32 cellular contexts compared by ENCODE assay signal in the genomic region with DNA sequence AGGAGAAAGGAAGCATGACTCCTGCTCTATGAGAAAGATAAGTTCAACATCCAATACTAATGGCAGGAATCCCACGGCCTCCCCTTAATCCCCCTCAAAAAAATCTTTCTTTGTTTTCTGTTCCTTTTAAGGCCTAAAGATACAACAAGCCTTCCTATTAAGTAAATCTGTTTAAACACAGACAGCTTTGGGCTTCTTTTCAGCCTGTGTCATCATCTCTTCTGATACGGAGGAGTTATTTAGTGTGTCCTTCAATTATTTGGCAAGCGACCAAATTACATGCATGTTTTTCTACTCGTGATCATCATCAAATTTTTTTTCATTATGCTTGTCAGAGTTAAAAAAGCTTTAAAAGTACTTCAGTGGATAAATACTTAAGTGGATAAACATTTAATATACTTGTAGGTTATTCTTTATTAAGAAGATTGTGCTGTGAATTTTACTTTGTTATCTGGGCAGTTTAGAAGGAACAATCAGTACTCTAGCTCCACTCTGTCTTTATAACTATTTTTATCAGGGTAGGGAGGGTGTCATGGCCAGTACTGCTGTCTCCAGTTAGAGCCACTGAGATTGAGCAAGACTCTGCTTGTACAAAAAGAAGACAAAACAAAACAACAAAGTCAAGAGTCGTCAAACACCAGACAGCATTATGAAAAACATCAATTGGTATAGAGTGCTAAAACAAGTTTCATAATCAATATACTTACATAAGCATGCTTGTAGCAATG.
DNase-seq lines count a peak whose midpoint lies in the region; ATAC-seq, FAIRE-seq and TF ChIP-seq lines count a peak whose summit lies in the region.
"Had no signal": no experiment of that assay in that cellular context is flagged by ENCODE, and none has a peak within 500 bp of the region (broad histone marks: within the 10 kb centered on the region; RNA-seq: fewer than 3 reads in every experiment).

No MANE protein-coding gene starts in this region.

- H3K9ac ChIP-seq in SK-N-MC (ENCODE audit: insufficient read length): peak overlapping the region; percentile 3
- H3K9ac ChIP-seq: GM23248 had no signal

- FAIRE-seq in A549 (lab: Jason Lieb, UNC): peak; percentile 32
- FAIRE-seq: A204.1, bronchial epithelial cell, kidney had no signal

- no peak overlapping the region for H3K27ac ChIP-seq in A549
- H3K27ac ChIP-seq in SK-N-MC: peak overlapping the region; percentile 25; the same call in 1 of the 2 replicates
- peak overlapping the region in 11 of 12 donors; percentile 19 to 71 (median 46) for H3K27ac ChIP-seq in heart left ventricle
- H3K27ac ChIP-seq in ovary: peak overlapping the region in 1 of 2 donors; percentile 37
- H3K27ac ChIP-seq: colonic mucosa, GM23248 had no signal

- no peak for TF ChIP-seq CTCF in A549 (IDR thresholded peaks at IDR 0.05)
- TF ChIP-seq CTCF in heart left ventricle (IDR thresholded peaks at IDR 0.05): no peak
- TF ChIP-seq CTCF in ovary (IDR thresholded peaks at IDR 0.05): no peak
- TF ChIP-seq CTCF in GM13976 (IDR thresholded peaks at IDR 0.05; ENCODE audit: borderline replicate concordance, control extremely low read depth, extremely low read depth, insufficient read depth, missing control alignments): no peak

- WGBS in A549 (ENCODE audit: missing lambda C conversion rate): 5% methylated on average over 5 of the region's 5 CpGs
- WGBS in heart left ventricle, 4 donors: 15 to 25% (median 21%) methylated on average over 5 of the region's 5 CpGs
- 2 to 12% (median 3%) methylated on average over 5 of the region's 5 CpGs for WGBS in ovary, 3 donors

- H3K27me3 ChIP-seq in heart left ventricle: no peaks in the 10 kb centered on the region
- no peaks in the 10 kb centered on the region for H3K27me3 ChIP-seq in ovary
- H3K27me3 ChIP-seq: colonic mucosa had no signal

- H3K9me3 ChIP-seq in A549 (no peaks in the 10 kb centered on the region), SK-N-MC (ENCODE audit: low read depth, low read length) (no peaks in the 10 kb centered on the region), heart left ventricle (no peaks in the 10 kb centered on the region), ovary (no peaks in the 10 kb centered on the region)
- H3K9me3 ChIP-seq: colonic mucosa, mucosa of descending colon had no signal

- no peak for TF ChIP-seq POLR2A in A549 (IDR thresholded peaks at IDR 0.05; ENCODE audit: low read length)
- TF ChIP-seq POLR2A in heart left ventricle (IDR thresholded peaks at IDR 0.05): no peak
- TF ChIP-seq POLR2A in ovary (IDR thresholded peaks at IDR 0.05): no peak

- CTCF ChIA-PET in A549 (lab: Yijun Ruan, JAX): no interaction called here

- DNase-seq in A549 (ENCODE audit: low read depth in 1 of 2, low spot score in 1 of 2) (no peak), SK-N-MC (ENCODE audit: low read depth, low spot score) (no peak), heart left ventricle (peak in 1 of 5 donors; percentile 16), ovary (peak in 3 of 5 donors; percentile 13 to 32 (median 23)), UCSD-AML1 (lab: John Stamatoyannopoulos, UW; ENCODE audit: unreplicated experiment) (no peak), GM13976 (ENCODE audit: low spot score) (no peak)
- DNase-seq in stimulated activated CD4-positive, alpha-beta T cell treated with anti-CD3 and anti-CD28 coated beads, Interleukin-4, amount 100 ng/mL, for 1 hour: no peak
- DNase-seq in activated T-cell treated with anti-CD3 and anti-CD28 coated beads, Interleukin-2, amount 50 U/mL, for 48 hours: no peak
- DNase-seq: activated CD4-positive, alpha-beta T cell treated with anti-CD3 and anti-CD28 coated beads for 36 hours; activated CD8-positive, alpha-beta memory T cell treated with anti-CD3 and anti-CD28 coated beads, Interleukin-2, amount 50 U/mL, for 48 hours; activated CD8-positive, alpha-beta T cell treated with anti-CD3 and anti-CD28 coated beads for 36 hours; activated naive CD4-positive, alpha-beta T cell treated with anti-CD3 and anti-CD28 coated beads, Interleukin-2, amount 50 U/mL, for 16 hours; amniotic stem cell; CD4-positive, alpha-beta T cell; colonic mucosa; DND-41; effector CD4-positive, alpha-beta T cell; GF-D8; glutamatergic neuron; GM23248; Kasumi-1; kidney; mucosa of descending colon; natural killer cell; NCI-H146; NCI-H446 treated with DMSO at 0.1 percent for 48 hours; occipital lobe; SHP77 treated with DMSO at 0.1 percent for 48 hours; stimulated activated naive B cell treated with anti-CD40 and anti-IgM and Interleukin-4, amounts not matched to agents 10 μg/mL and 1 μg/mL and 100 μg/mL, for 72 hours had no signal

- in situ Hi-C loops in GM13976 (cut with MboI; ENCODE audit: low sequenced_read_pairs, unreplicated experiment): no loop called here

- H3K4me3 ChIP-seq in A549: no peak overlapping the region
- no peak overlapping the region for H3K4me3 ChIP-seq in SK-N-MC
- H3K4me3 ChIP-seq in heart left ventricle: no peak overlapping the region
- no peak overlapping the region for H3K4me3 ChIP-seq in ovary
- H3K4me3 ChIP-seq: colonic mucosa, GM23248, lung, mucosa of descending colon had no signal

- no peak for TF ChIP-seq RAD21 in A549 (conservative IDR thresholded peaks at IDR 0.05 in 1 of 2, IDR thresholded peaks at IDR 0.05 in 1 of 2)

- TF ChIP-seq EP300 in A549 (IDR thresholded peaks at IDR 0.05) (no peak), ovary (IDR thresholded peaks at IDR 0.05) (no peak)

- H3K4me2 ChIP-seq in A549: no peak overlapping the region

- intact Hi-C loops in heart left ventricle (cut with DNase I) (loop anchor here in 5 of 10 donors (2.0 to 10.0 kb wide), 5 partner anchors 43 to 258 kb away; no protein-coding TSS in a partner anchor), ovary (cut with DNase I) (no loop called here)

- no peaks in the 10 kb centered on the region for H3K36me3 ChIP-seq in SK-N-MC (ENCODE audit: insufficient read depth, low read length)
- H3K36me3 ChIP-seq in heart left ventricle: no peaks in the 10 kb centered on the region
- H3K36me3 ChIP-seq in ovary: no peaks in the 10 kb centered on the region
- H3K36me3 ChIP-seq: colonic mucosa had no signal

- ATAC-seq in A549: no peak
- peak; percentile 93 to 99 (median 94) for ATAC-seq in heart left ventricle
- ATAC-seq: activated CD4-positive, alpha-beta T cell treated with anti-CD3 and anti-CD28 coated beads for 36 hours; activated CD8-positive, alpha-beta T cell treated with anti-CD3 and anti-CD28 coated beads for 36 hours; mucosa of descending colon; natural killer cell; stimulated activated naive B cell treated with anti-CD40 and anti-IgM and Interleukin-4, amounts not matched to agents 10 μg/mL and 1 μg/mL and 100 μg/mL, for 72 hours had no signal

- no peaks in the 10 kb centered on the region for H3K4me1 ChIP-seq in A549
- H3K4me1 ChIP-seq in heart left ventricle: peaks cover 0 to 6% (median 0%) of the 10 kb centered on the region in 12 donors
- no peaks in the 10 kb centered on the region for H3K4me1 ChIP-seq in ovary (ENCODE audit: insufficient read depth)
- H3K4me1 ChIP-seq: colonic mucosa had no signal

- POLR2A ChIA-PET in A549 (lab: Yijun Ruan, JAX): no interaction called here

TF ChIP-seq in A549, 52 proteins besides CTCF, POLR2A, EP300 and RAD21:
- TF ChIP-seq, protein P1, sequence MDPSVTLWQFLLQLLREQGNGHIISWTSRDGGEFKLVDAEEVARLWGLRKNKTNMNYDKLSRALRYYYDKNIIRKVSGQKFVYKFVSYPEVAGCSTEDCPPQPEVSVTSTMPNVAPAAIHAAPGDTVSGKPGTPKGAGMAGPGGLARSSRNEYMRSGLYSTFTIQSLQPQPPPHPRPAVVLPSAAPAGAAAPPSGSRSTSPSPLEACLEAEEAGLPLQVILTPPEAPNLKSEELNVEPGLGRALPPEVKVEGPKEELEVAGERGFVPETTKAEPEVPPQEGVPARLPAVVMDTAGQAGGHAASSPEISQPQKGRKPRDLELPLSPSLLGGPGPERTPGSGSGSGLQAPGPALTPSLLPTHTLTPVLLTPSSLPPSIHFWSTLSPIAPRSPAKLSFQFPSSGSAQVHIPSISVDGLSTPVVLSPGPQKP (IDR thresholded peaks at IDR 0.05; ENCODE audit: low read depth, low read length): no peak
- no peak for TF ChIP-seq ZNF302 (CRISPR knock-in tag; IDR thresholded peaks at IDR 0.05)
- TF ChIP-seq NFE2L2 (conservative IDR thresholded peaks at IDR 0.05; ENCODE audit: low read length): no peak
- TF ChIP-seq RFX5 (IDR thresholded peaks at IDR 0.05): no peak
- no peak for TF ChIP-seq HOXB5 (CRISPR knock-in tag; IDR thresholded peaks at IDR 0.05)
- TF ChIP-seq, protein P2, sequence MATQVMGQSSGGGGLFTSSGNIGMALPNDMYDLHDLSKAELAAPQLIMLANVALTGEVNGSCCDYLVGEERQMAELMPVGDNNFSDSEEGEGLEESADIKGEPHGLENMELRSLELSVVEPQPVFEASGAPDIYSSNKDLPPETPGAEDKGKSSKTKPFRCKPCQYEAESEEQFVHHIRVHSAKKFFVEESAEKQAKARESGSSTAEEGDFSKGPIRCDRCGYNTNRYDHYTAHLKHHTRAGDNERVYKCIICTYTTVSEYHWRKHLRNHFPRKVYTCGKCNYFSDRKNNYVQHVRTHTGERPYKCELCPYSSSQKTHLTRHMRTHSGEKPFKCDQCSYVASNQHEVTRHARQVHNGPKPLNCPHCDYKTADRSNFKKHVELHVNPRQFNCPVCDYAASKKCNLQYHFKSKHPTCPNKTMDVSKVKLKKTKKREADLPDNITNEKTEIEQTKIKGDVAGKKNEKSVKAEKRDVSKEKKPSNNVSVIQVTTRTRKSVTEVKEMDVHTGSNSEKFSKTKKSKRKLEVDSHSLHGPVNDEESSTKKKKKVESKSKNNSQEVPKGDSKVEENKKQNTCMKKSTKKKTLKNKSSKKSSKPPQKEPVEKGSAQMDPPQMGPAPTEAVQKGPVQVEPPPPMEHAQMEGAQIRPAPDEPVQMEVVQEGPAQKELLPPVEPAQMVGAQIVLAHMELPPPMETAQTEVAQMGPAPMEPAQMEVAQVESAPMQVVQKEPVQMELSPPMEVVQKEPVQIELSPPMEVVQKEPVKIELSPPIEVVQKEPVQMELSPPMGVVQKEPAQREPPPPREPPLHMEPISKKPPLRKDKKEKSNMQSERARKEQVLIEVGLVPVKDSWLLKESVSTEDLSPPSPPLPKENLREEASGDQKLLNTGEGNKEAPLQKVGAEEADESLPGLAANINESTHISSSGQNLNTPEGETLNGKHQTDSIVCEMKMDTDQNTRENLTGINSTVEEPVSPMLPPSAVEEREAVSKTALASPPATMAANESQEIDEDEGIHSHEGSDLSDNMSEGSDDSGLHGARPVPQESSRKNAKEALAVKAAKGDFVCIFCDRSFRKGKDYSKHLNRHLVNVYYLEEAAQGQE (IDR thresholded peaks at IDR 0.05): no peak
TF ChIP-seq in A549: peak in this region for 0.

Comparison
In these comparisons a context has a peak if more than half of its experiments do, and no peak if none do; other contexts are left out.
1. ATAC-seq: peak in heart left ventricle (4 of 4); none in A549 (0 of 2).
2. DNase-seq: peak in ovary (3 of 5); none in A549 (0 of 2), SK-N-MC (single experiment), stimulated activated CD4-positive, alpha-beta T cell treated with anti-CD3 and anti-CD28 coated beads, Interleukin-4, amount 100 ng/mL, for 1 hour (single experiment), UCSD-AML1 (single experiment), GM13976 (single experiment) and activated T-cell treated with anti-CD3 and anti-CD28 coated beads, Interleukin-2, amount 50 U/mL, for 48 hours (0 of 2).
3. H3K27ac ChIP-seq: peak in SK-N-MC (single experiment) and heart left ventricle (11 of 12); none in A549 (0 of 2).